Comparison of ENCODE assay signal across 27 cellular contexts in genomic region chr10:131993298-131993674, GRCh38.
"Had no signal": no experiment of that assay in that cellular context is flagged by ENCODE, and none has a peak within 500 bp of the region (broad histone marks: within the 10 kb centered on the region; RNA-seq: fewer than 3 reads in every experiment).

No MANE protein-coding gene starts in this region.

- H3K4me1 ChIP-seq: SJCRH30 had no signal

- DNase-seq: activated B cell treated with CpG ODN at 0.5 μM for 24 hours; activated CD4-positive, alpha-beta memory T cell treated with anti-CD3 and anti-CD28 coated beads for 36 hours; activated CD4-positive, alpha-beta T cell treated with anti-CD3 and anti-CD28 coated beads for 4 hours; activated CD4-positive, alpha-beta T cell treated with anti-CD3 and anti-CD28 coated beads, Interleukin-2, amount 50 U/mL, for 1 hour; activated CD4-positive, CD25-positive, alpha-beta regulatory T cell treated with anti-CD3 and anti-CD28 coated beads, Interleukin-2, amount 50 U/mL, for 72 hours; activated CD8-positive, alpha-beta memory T cell treated with anti-CD3 and anti-CD28 coated beads, Interleukin-2, amount 50 U/mL, for 4 hours; activated gamma-delta T cell treated with Interleukin-2 at 50 U/mL for 16 hours; activated naive CD4-positive, alpha-beta T cell treated with anti-CD3 and anti-CD28 coated beads for 36 hours; activated T-cell treated with anti-CD3 and anti-CD28 coated beads for 4 hours; activated T-cell treated with anti-CD3 and anti-CD28 coated beads, Interleukin-2, amount 50 U/mL, for 4 hours; adrenal gland; caudate nucleus; cerebellar nuclear complex; Karpas-422; NCI-H1105; NCI-H1417 treated with DMSO at 0.1 percent for 48 hours; NCI-H1930; NCI-H2081 treated with DMSO at 0.1 percent for 48 hours; NCI-H2171; NCI-H446; NCI-H510A treated with DMSO at 0.1 percent for 48 hours; NCI-H748 treated with DMSO at 0.1 percent for 48 hours; NK-92 treated with Interleukin-12 subunit alpha and Interleukin-12 subunit beta, amount 100 ng/mL, for 24 hours; Right ventricle myocardium superior; SJCRH30 had no signal

- H3K27me3 ChIP-seq: adrenal gland, SJCRH30 had no signal

- H3K9me3 ChIP-seq: adrenal gland, SJCRH30 had no signal

- H3K36me3 ChIP-seq: adrenal gland, SJCRH30 had no signal

- H3K27ac ChIP-seq: adrenal gland, SJCRH30, SK-N-MC had no signal

- H3K4me3 ChIP-seq: adrenal gland, SJCRH30, SK-N-MC had no signal

- ATAC-seq: activated naive CD4-positive, alpha-beta T cell treated with anti-CD3 and anti-CD28 coated beads, Interleukin-2, amount 50 U/mL, for 72 hours; activated T-cell treated with anti-CD3 and anti-CD28 coated beads, Interleukin-2, amount 50 U/mL, for 4 hours had no signal
